Comparison of ENCODE assay signal across 8 cellular contexts in genomic region chr6:30517767-30518504, GRCh38. TPM values are rescaled to one million over a fixed set of nuclear protein-coding genes. Genes with fewer than 3 reads are reported as not detected.
A peak's percentile ranks its signal among the peaks of the same experiment; 100 is the strongest.
DNase-seq lines count a peak whose midpoint lies in the region; ATAC-seq and TF ChIP-seq lines count a peak whose summit lies in the region.
"Not testable (repeated sequence)": the region's sequence is repeated elsewhere in the genome, so short reads cannot be mapped to it uniquely, and the experiment has no call there.

No MANE protein-coding gene starts in this region.

- peak overlapping the region in 2 of 3 donors; percentile 71 to 81 for H3K27ac Mint-ChIP-seq in CD4-positive, CD25-positive, alpha-beta regulatory T cell
- peak overlapping the region; percentile 98 for H3K27ac Mint-ChIP-seq in activated CD4-positive, alpha-beta memory T cell treated with anti-CD3 and anti-CD28 coated beads for 36 hours
- peak overlapping the region; percentile 99 for H3K27ac Mint-ChIP-seq in activated naive CD4-positive, alpha-beta T cell treated with anti-CD3 and anti-CD28 coated beads for 36 hours
- H3K27ac Mint-ChIP-seq in endothelial cell (ENCODE audit: unreplicated experiment), result peak overlapping the region; percentile 97
- peak overlapping the region; percentile 76 to 100 (median 98) for H3K27ac Mint-ChIP-seq in naive thymus-derived CD4-positive, alpha-beta T cell

- H3K9me3 Mint-ChIP-seq in CD4-positive, CD25-positive, alpha-beta regulatory T cell; endothelial cell (ENCODE audit: unreplicated experiment): not testable (repeated sequence)
- peaks cover 18% of the 10 kb centered on the region for H3K9me3 Mint-ChIP-seq in activated CD4-positive, alpha-beta memory T cell treated with anti-CD3 and anti-CD28 coated beads for 36 hours
- peaks cover 37% of the 10 kb centered on the region for H3K9me3 Mint-ChIP-seq in activated naive CD4-positive, alpha-beta T cell treated with anti-CD3 and anti-CD28 coated beads for 36 hours
- peaks cover 2 to 48% (median 28%) of the 10 kb centered on the region in 11 donors for H3K9me3 Mint-ChIP-seq in naive thymus-derived CD4-positive, alpha-beta T cell

- not testable (repeated sequence) for TF ChIP-seq POLR2A in gastrocnemius medialis (IDR thresholded peaks at IDR 0.05); upper lobe of left lung (IDR thresholded peaks at IDR 0.05)

- H3K36me3 ChIP-seq in CD4-positive, CD25-positive, alpha-beta regulatory T cell (ENCODE audit: control insufficient read depth, insufficient read depth, low read length); naive thymus-derived CD4-positive, alpha-beta T cell (ENCODE audit: control insufficient read depth in 2 of 3, insufficient read depth in 3 of 3, low read length in 3 of 3); gastrocnemius medialis; upper lobe of left lung: not testable (repeated sequence)

- not testable (repeated sequence) for H3K27ac ChIP-seq in CD4-positive, CD25-positive, alpha-beta regulatory T cell (ENCODE audit: insufficient read depth, low read length, poor library complexity, severe bottlenecking); naive thymus-derived CD4-positive, alpha-beta T cell (ENCODE audit: low read depth, low read length)
- H3K27ac ChIP-seq in RWPE1, result peak overlapping the region; percentile 97
- peak overlapping the region in 3 of 4 donors; percentile 41 to 87 (median 83) for H3K27ac ChIP-seq in gastrocnemius medialis
- peak overlapping the region in 3 of 4 donors; percentile 94 to 98 (median 96) for H3K27ac ChIP-seq in upper lobe of left lung

- not testable (repeated sequence) for ATAC-seq in CD4-positive, CD25-positive, alpha-beta regulatory T cell (ENCODE audit: low read depth in 2 of 2); naive thymus-derived CD4-positive, alpha-beta T cell; gastrocnemius medialis; upper lobe of left lung (ENCODE audit: low FRiP score in 2 of 2)

- not testable (repeated sequence) for H3K27me3 Mint-ChIP-seq in CD4-positive, CD25-positive, alpha-beta regulatory T cell; activated CD4-positive, alpha-beta memory T cell treated with anti-CD3 and anti-CD28 coated beads for 36 hours; activated naive CD4-positive, alpha-beta T cell treated with anti-CD3 and anti-CD28 coated beads for 36 hours (ENCODE audit: low read depth); endothelial cell (ENCODE audit: unreplicated experiment); naive thymus-derived CD4-positive, alpha-beta T cell

- WGBS in upper lobe of left lung, 2 donors, result 92 to 98% methylated on average over 12 to 20 of the region's 21 CpGs

- CTCF ChIA-PET in RWPE1 (lab: Yijun Ruan, JAX), result interaction anchor here (1.4 kb wide), 1 partner anchor 27 kb away, joined by 7 read pairs; no protein-coding TSS in a partner anchor
- CTCF ChIA-PET in activated CD4-positive, alpha-beta memory T cell treated with anti-CD3 and anti-CD28 coated beads for 36 hours (lab: Charles Lee), result interaction anchor here (1.1 to 3.9 kb wide), 6 partner anchors 10 to 26 kb away, joined by 4 to 15 read pairs (median 4); no protein-coding TSS in a partner anchor
- CTCF ChIA-PET in activated naive CD4-positive, alpha-beta T cell treated with anti-CD3 and anti-CD28 coated beads for 36 hours (lab: Charles Lee), result interaction anchor here (0.8 to 3.4 kb wide), 7 partner anchors 12 to 34 kb away, joined by 3 to 17 read pairs (median 4); no protein-coding TSS in a partner anchor
- CTCF ChIA-PET in naive thymus-derived CD4-positive, alpha-beta T cell (lab: Charles Lee), result interaction anchor here (0.7 to 3.5 kb wide), 10 partner anchors 10 to 62 kb away, joined by 3 to 18 read pairs (median 4); no protein-coding TSS in a partner anchor

- intact Hi-C loops in activated CD4-positive, alpha-beta memory T cell treated with anti-CD3 and anti-CD28 coated beads for 36 hours (cut with micrococcal nuclease); naive thymus-derived CD4-positive, alpha-beta T cell (cut with micrococcal nuclease); gastrocnemius medialis (cut with DNase I; ENCODE audit: low total_unique reads): not testable (repeated sequence)
- intact Hi-C loops in activated naive CD4-positive, alpha-beta T cell treated with anti-CD3 and anti-CD28 coated beads for 36 hours (cut with micrococcal nuclease), result loop anchor here (10.0 kb wide), 1 partner anchor 1057 kb away; the partner anchor contains the start of genes LTA and TNF

- in situ Hi-C loops in gastrocnemius medialis (cut with MboI; ENCODE audit: low sequenced_read_pairs in 4 of 4), result not testable (repeated sequence)

- not testable (repeated sequence) for DNase-seq in CD4-positive, CD25-positive, alpha-beta regulatory T cell; RWPE1 (ENCODE audit: low spot score); activated naive CD4-positive, alpha-beta T cell treated with anti-CD3 and anti-CD28 coated beads for 36 hours; endothelial cell (ENCODE audit: low spot score); naive thymus-derived CD4-positive, alpha-beta T cell; gastrocnemius medialis
- peak; percentile 8 for DNase-seq in activated CD4-positive, alpha-beta memory T cell treated with anti-CD3 and anti-CD28 coated beads for 36 hours
- peak in 1 of 2 donors; percentile 74 for DNase-seq in upper lobe of left lung

- not testable (repeated sequence) for H3K36me3 Mint-ChIP-seq in CD4-positive, CD25-positive, alpha-beta regulatory T cell; endothelial cell (ENCODE audit: low read depth, unreplicated experiment)
- H3K36me3 Mint-ChIP-seq in activated CD4-positive, alpha-beta memory T cell treated with anti-CD3 and anti-CD28 coated beads for 36 hours, result peaks cover 17% of the 10 kb centered on the region
- H3K36me3 Mint-ChIP-seq in activated naive CD4-positive, alpha-beta T cell treated with anti-CD3 and anti-CD28 coated beads for 36 hours (ENCODE audit: low read depth), result peaks cover 38% of the 10 kb centered on the region
- peaks cover 5 to 29% (median 25%) of the 10 kb centered on the region in 5 donors for H3K36me3 Mint-ChIP-seq in naive thymus-derived CD4-positive, alpha-beta T cell

- not testable (repeated sequence) for TF ChIP-seq EP300 in upper lobe of left lung (IDR thresholded peaks at IDR 0.05)

- not testable (repeated sequence) for H3K4me3 ChIP-seq in CD4-positive, CD25-positive, alpha-beta regulatory T cell (ENCODE audit: low read depth, low read length); naive thymus-derived CD4-positive, alpha-beta T cell (ENCODE audit: low read length); gastrocnemius medialis; upper lobe of left lung

- not testable (repeated sequence) for H3K27me3 ChIP-seq in CD4-positive, CD25-positive, alpha-beta regulatory T cell (ENCODE audit: control insufficient read depth, insufficient read depth, low read length); naive thymus-derived CD4-positive, alpha-beta T cell (ENCODE audit: control insufficient read depth in 2 of 2, insufficient read depth in 2 of 2, low read length in 2 of 2); gastrocnemius medialis; upper lobe of left lung

- H3K9me3 ChIP-seq in CD4-positive, CD25-positive, alpha-beta regulatory T cell (ENCODE audit: control insufficient read depth in 2 of 2, low read length in 2 of 2); gastrocnemius medialis; upper lobe of left lung: not testable (repeated sequence)
- H3K9me3 ChIP-seq in naive thymus-derived CD4-positive, alpha-beta T cell (ENCODE audit: control insufficient read depth in 2 of 3, low read length in 3 of 3), result peaks cover 0 to 10% (median 0%) of the 10 kb centered on the region in 3 experiments

- peaks cover 11 to 77% (median 38%) of the 10 kb centered on the region in 4 donors for H3K4me1 Mint-ChIP-seq in CD4-positive, CD25-positive, alpha-beta regulatory T cell
- peaks cover 66% of the 10 kb centered on the region for H3K4me1 Mint-ChIP-seq in activated CD4-positive, alpha-beta memory T cell treated with anti-CD3 and anti-CD28 coated beads for 36 hours (ENCODE audit: low read depth)
- H3K4me1 Mint-ChIP-seq in activated naive CD4-positive, alpha-beta T cell treated with anti-CD3 and anti-CD28 coated beads for 36 hours (ENCODE audit: low read depth), result peaks cover 69% of the 10 kb centered on the region
- peaks cover 14% of the 10 kb centered on the region for H3K4me1 Mint-ChIP-seq in endothelial cell (ENCODE audit: unreplicated experiment)
- peaks cover 27 to 85% (median 61%) of the 10 kb centered on the region in 7 donors for H3K4me1 Mint-ChIP-seq in naive thymus-derived CD4-positive, alpha-beta T cell

- TF ChIP-seq CTCF in RWPE1 (conservative IDR thresholded peaks at IDR 0.05; ENCODE audit: low read depth); endothelial cell (IDR thresholded peaks at IDR 0.05; ENCODE audit: unreplicated experiment); gastrocnemius medialis (IDR thresholded peaks at IDR 0.05 in 4 of 5, conservative IDR thresholded peaks at IDR 0.05 in 1 of 5); upper lobe of left lung (IDR thresholded peaks at IDR 0.05): not testable (repeated sequence)

- H3K4me3 Mint-ChIP-seq in CD4-positive, CD25-positive, alpha-beta regulatory T cell, result peak overlapping the region; percentile 26 to 62 (median 44)
- H3K4me3 Mint-ChIP-seq in activated CD4-positive, alpha-beta memory T cell treated with anti-CD3 and anti-CD28 coated beads for 36 hours; endothelial cell (ENCODE audit: unreplicated experiment): not testable (repeated sequence)
- H3K4me3 Mint-ChIP-seq in activated naive CD4-positive, alpha-beta T cell treated with anti-CD3 and anti-CD28 coated beads for 36 hours, result peak overlapping the region; percentile 49
- H3K4me3 Mint-ChIP-seq in naive thymus-derived CD4-positive, alpha-beta T cell, result peak overlapping the region; percentile 44 to 79 (median 70)

- POLR2A ChIA-PET in RWPE1 (lab: Yijun Ruan, JAX; ENCODE audit: low non-redundant PET), result not testable (repeated sequence)
- POLR2A ChIA-PET in activated CD4-positive, alpha-beta memory T cell treated with anti-CD3 and anti-CD28 coated beads for 36 hours (lab: Charles Lee), result interaction anchor here (0.9 to 1.3 kb wide), 5 partner anchors 10 to 28 kb away, joined by 3 to 6 read pairs (median 5); no protein-coding TSS in a partner anchor
- POLR2A ChIA-PET in naive thymus-derived CD4-positive, alpha-beta T cell (lab: Charles Lee), result interaction anchor here (0.6 to 21.1 kb wide), 18 partner anchors 9 to 304 kb away, joined by 3 to 652 read pairs (median 6); partner anchors contain the start of gene GNL1

- H3K4me1 ChIP-seq in CD4-positive, CD25-positive, alpha-beta regulatory T cell (ENCODE audit: control insufficient read depth, insufficient read depth, low read length, poor library complexity, severe bottlenecking), result peaks cover 20% of the 10 kb centered on the region
- H3K4me1 ChIP-seq in naive thymus-derived CD4-positive, alpha-beta T cell (ENCODE audit: control insufficient read depth in 2 of 2, insufficient read depth in 2 of 2, low read length in 2 of 2), result peaks cover 16 to 47% of the 10 kb centered on the region in 2 donors
- H3K4me1 ChIP-seq in gastrocnemius medialis, result not testable (repeated sequence)
- H3K4me1 ChIP-seq in upper lobe of left lung, result peaks cover 30 to 36% (median 32%) of the 10 kb centered on the region in 4 donors

RNA-seq across cellular contexts. Expression of gene HLA-E, which starts 28.6 kb away (rescaled TPM):
- total RNA-seq in CD4-positive, CD25-positive, alpha-beta regulatory T cell, result 1,662 TPM
- polyA plus RNA-seq in CD4-positive, CD25-positive, alpha-beta regulatory T cell, result 1,000 to 10,000 TPM; 2,373 to 2,677 (median 2,539) TPM
- total RNA-seq in activated CD4-positive, alpha-beta memory T cell treated with anti-CD3 and anti-CD28 coated beads for 36 hours, result 100 to 1,000 TPM; 481 to 485 TPM
- 100 to 1,000 TPM; 598 to 608 TPM for total RNA-seq in activated naive CD4-positive, alpha-beta T cell treated with anti-CD3 and anti-CD28 coated beads for 36 hours
- total RNA-seq in endothelial cell (ENCODE audit: unreplicated experiment) (274 TPM), gastrocnemius medialis (100 to 1,000 TPM; 135 to 248 (median 157) TPM), upper lobe of left lung (1,000 to 10,000 TPM in 2 of 6 donors, 100 to 1,000 TPM in 4; 553 to 1,296 (median 975) TPM)
- 1,000 to 10,000 TPM in 4 of 5 experiments, 100 to 1,000 TPM in 1; 614 to 1,412 (median 1,095) TPM for total RNA-seq in naive thymus-derived CD4-positive, alpha-beta T cell
- 1,000 to 10,000 TPM; 3,020 to 3,096 TPM for polyA plus RNA-seq in naive thymus-derived CD4-positive, alpha-beta T cell

RNA-seq across cellular contexts. Expression of gene GNL1, which starts 38.4 kb away (rescaled TPM):
- 189 TPM for total RNA-seq in CD4-positive, CD25-positive, alpha-beta regulatory T cell
- 10 to 100 TPM; 36.6 to 41.7 (median 37.6) TPM for polyA plus RNA-seq in CD4-positive, CD25-positive, alpha-beta regulatory T cell
- total RNA-seq in activated CD4-positive, alpha-beta memory T cell treated with anti-CD3 and anti-CD28 coated beads for 36 hours, result 10 to 100 TPM; 94.0 to 95.8 TPM
- total RNA-seq in activated naive CD4-positive, alpha-beta T cell treated with anti-CD3 and anti-CD28 coated beads for 36 hours, result 10 to 100 TPM; 78.2 to 82.1 TPM
- total RNA-seq in endothelial cell (ENCODE audit: unreplicated experiment) (109 TPM), gastrocnemius medialis (10 to 100 TPM; 13.2 to 16.0 (median 14.9) TPM), upper lobe of left lung (10 to 100 TPM; 30.4 to 60.6 (median 51.2) TPM)
- 100 to 1,000 TPM in 2 of 5 experiments, 10 to 100 TPM in 3; 56.0 to 190 (median 73.1) TPM for total RNA-seq in naive thymus-derived CD4-positive, alpha-beta T cell
- polyA plus RNA-seq in naive thymus-derived CD4-positive, alpha-beta T cell, result 10 to 100 TPM; 27.7 to 29.6 TPM

RNA-seq across cellular contexts. Expression of gene PRR3, which starts 39.2 kb away (rescaled TPM):
- 12.0 TPM for total RNA-seq in CD4-positive, CD25-positive, alpha-beta regulatory T cell
- polyA plus RNA-seq in CD4-positive, CD25-positive, alpha-beta regulatory T cell, result 10 to 100 TPM in 1 of 4 donors, 1 to 10 TPM in 3; 4.9 to 10.1 (median 7.7) TPM
- 10 to 100 TPM; 22.4 to 22.6 TPM for total RNA-seq in activated CD4-positive, alpha-beta memory T cell treated with anti-CD3 and anti-CD28 coated beads for 36 hours
- 10 to 100 TPM; 21.7 to 22.0 TPM for total RNA-seq in activated naive CD4-positive, alpha-beta T cell treated with anti-CD3 and anti-CD28 coated beads for 36 hours
- total RNA-seq in endothelial cell (ENCODE audit: unreplicated experiment) (12.6 TPM), gastrocnemius medialis (1 to 10 TPM in 3 of 4 donors, under 1 TPM in 1; 0.75 to 1.6 (median 1.3) TPM), upper lobe of left lung (10 to 100 TPM in 1 of 6 donors, 1 to 10 TPM in 5; 6.0 to 13.6 (median 7.0) TPM)
- 10 to 100 TPM; 14.1 to 29.4 (median 23.3) TPM for total RNA-seq in naive thymus-derived CD4-positive, alpha-beta T cell
- 10 to 100 TPM; 11.1 to 14.4 TPM for polyA plus RNA-seq in naive thymus-derived CD4-positive, alpha-beta T cell

RNA-seq across cellular contexts. Expression of gene ABCF1, which starts 53.3 kb away (rescaled TPM):
- 113 TPM for total RNA-seq in CD4-positive, CD25-positive, alpha-beta regulatory T cell
- 10 to 100 TPM; 14.3 to 25.3 (median 16.4) TPM for polyA plus RNA-seq in CD4-positive, CD25-positive, alpha-beta regulatory T cell
- total RNA-seq in activated CD4-positive, alpha-beta memory T cell treated with anti-CD3 and anti-CD28 coated beads for 36 hours, result 10 to 100 TPM; 87.0 to 87.1 TPM
- 10 to 100 TPM; 79.5 to 82.7 TPM for total RNA-seq in activated naive CD4-positive, alpha-beta T cell treated with anti-CD3 and anti-CD28 coated beads for 36 hours
- total RNA-seq in endothelial cell (ENCODE audit: unreplicated experiment) (57.2 TPM), gastrocnemius medialis (100 to 1,000 TPM in 3 of 4 donors, 10 to 100 TPM in 1; 55.8 to 122 (median 111) TPM), upper lobe of left lung (10 to 100 TPM; 41.2 to 57.6 (median 52.9) TPM)
- 100 to 1,000 TPM in 1 of 5 experiments, 10 to 100 TPM in 4; 65.1 to 116 (median 86.6) TPM for total RNA-seq in naive thymus-derived CD4-positive, alpha-beta T cell
- 10 to 100 TPM; 25.2 to 45.5 TPM for polyA plus RNA-seq in naive thymus-derived CD4-positive, alpha-beta T cell
